Comparison of ENCODE assay signal across 22 cellular contexts in genomic region chr13:72137782-72138181, GRCh38.
DNase-seq lines count a peak whose midpoint lies in the region; TF ChIP-seq lines count a peak whose summit lies in the region.
"Had no signal": no experiment of that assay in that cellular context is flagged by ENCODE, and none has a peak within 500 bp of the region (broad histone marks: within the 10 kb centered on the region; RNA-seq: fewer than 3 reads in every experiment).

No MANE protein-coding gene starts in this region.

- no peaks in the 10 kb centered on the region for H3K27me3 ChIP-seq in ovary

- H3K9me3 Mint-ChIP-seq in osteocyte (ENCODE audit: unreplicated experiment) (no peaks in the 10 kb centered on the region), endothelial cell (ENCODE audit: unreplicated experiment) (no peaks in the 10 kb centered on the region)

- peak overlapping the region; percentile 21 for H3K27ac Mint-ChIP-seq in osteocyte (ENCODE audit: unreplicated experiment)
- no peak overlapping the region for H3K27ac Mint-ChIP-seq in endothelial cell (ENCODE audit: unreplicated experiment)
- H3K27ac Mint-ChIP-seq: CD4-positive, alpha-beta T cell; HFFc6 had no signal

- H3K4me3 Mint-ChIP-seq in osteocyte (ENCODE audit: unreplicated experiment) (no peak overlapping the region), endothelial cell (ENCODE audit: unreplicated experiment) (no peak overlapping the region)
- H3K4me3 Mint-ChIP-seq: CD4-positive, alpha-beta T cell; HFFc6 had no signal

- no peaks in the 10 kb centered on the region for H3K36me3 Mint-ChIP-seq in osteocyte (ENCODE audit: unreplicated experiment)
- H3K36me3 Mint-ChIP-seq in endothelial cell (ENCODE audit: low read depth, unreplicated experiment): no peaks in the 10 kb centered on the region

- H3K27ac ChIP-seq in VCaP: peak overlapping the region; percentile 38
- H3K27ac ChIP-seq in ovary: no peak overlapping the region
- H3K27ac ChIP-seq: 22Rv1, A549, C4-2B, GM23248, HL-60 had no signal

- TF ChIP-seq CTCF in VCaP (conservative IDR thresholded peaks at IDR 0.05) (no peak), osteocyte (IDR thresholded peaks at IDR 0.05) (no peak), ovary (IDR thresholded peaks at IDR 0.05) (no peak), endothelial cell (IDR thresholded peaks at IDR 0.05; ENCODE audit: unreplicated experiment) (no peak)

- H3K4me1 Mint-ChIP-seq in osteocyte (ENCODE audit: unreplicated experiment) (peaks cover 18% of the 10 kb centered on the region), endothelial cell (ENCODE audit: unreplicated experiment) (no peaks in the 10 kb centered on the region)

- H3K4me3 ChIP-seq in ovary: no peak overlapping the region
- H3K4me3 ChIP-seq: A549, GM23248 had no signal

- TF ChIP-seq POLR2A in ovary (IDR thresholded peaks at IDR 0.05): no peak

- peak; percentile 5 for DNase-seq in DMS 273 (lab: John Stamatoyannopoulos, UW; ENCODE audit: unreplicated experiment)
- no peak for DNase-seq in DMS 273 treated with DMSO at 0.1 percent for 48 hours (lab: John Stamatoyannopoulos, UW)
- DNase-seq in G401 (ENCODE audit: low spot score): peak; percentile 35
- DNase-seq in osteocyte (ENCODE audit: extremely low spot score, unreplicated experiment): no peak
- no peak for DNase-seq in HUDEP-2 (lab: John Stamatoyannopoulos, UW; ENCODE audit: unreplicated experiment in 76 of 76)
- DNase-seq in ovary: no peak
- no peak for DNase-seq in endothelial cell (ENCODE audit: low spot score)
- DNase-seq: AML-193; Caco-2; CD4-positive, alpha-beta T cell; DMS53; DND-41; EL; GM23248; HCEC 1CT; HFFc6; IMR-90 had no signal

- intact Hi-C loops in ovary (cut with DNase I): no loop called here

- H3K27me3 Mint-ChIP-seq in osteocyte (ENCODE audit: unreplicated experiment) (no peaks in the 10 kb centered on the region), endothelial cell (ENCODE audit: unreplicated experiment) (no peaks in the 10 kb centered on the region)
- H3K27me3 Mint-ChIP-seq: CD4-positive, alpha-beta T cell had no signal

- H3K36me3 ChIP-seq in ovary: no peaks in the 10 kb centered on the region

- H3K9me3 ChIP-seq in ovary: no peaks in the 10 kb centered on the region
- H3K9me3 ChIP-seq: A549, Caco-2 had no signal

- 12 to 26% (median 18%) methylated on average over 3 of the region's 3 CpGs for WGBS in ovary, 3 donors

- in situ Hi-C loops in G401 (cut with HindIII; ENCODE audit: low sequenced_read_pairs): no loop called here

- H3K4me1 ChIP-seq in ovary (ENCODE audit: insufficient read depth): peaks cover 2% of the 10 kb centered on the region
- H3K4me1 ChIP-seq: A549, Caco-2 had no signal

- TF ChIP-seq EP300 in ovary (IDR thresholded peaks at IDR 0.05): no peak

Comparison
In these comparisons a context has a peak if more than half of its experiments do, and no peak if none do; other contexts are left out.
1. DNase-seq: peak in DMS 273 (single experiment) and G401 (single experiment); none in DMS 273 treated with DMSO at 0.1 percent for 48 hours (single experiment), osteocyte (single experiment), HUDEP-2 (0 of 76), ovary (0 of 5) and endothelial cell (single experiment).